13 cellular contexts compared by ENCODE assay signal in the genomic region with DNA sequence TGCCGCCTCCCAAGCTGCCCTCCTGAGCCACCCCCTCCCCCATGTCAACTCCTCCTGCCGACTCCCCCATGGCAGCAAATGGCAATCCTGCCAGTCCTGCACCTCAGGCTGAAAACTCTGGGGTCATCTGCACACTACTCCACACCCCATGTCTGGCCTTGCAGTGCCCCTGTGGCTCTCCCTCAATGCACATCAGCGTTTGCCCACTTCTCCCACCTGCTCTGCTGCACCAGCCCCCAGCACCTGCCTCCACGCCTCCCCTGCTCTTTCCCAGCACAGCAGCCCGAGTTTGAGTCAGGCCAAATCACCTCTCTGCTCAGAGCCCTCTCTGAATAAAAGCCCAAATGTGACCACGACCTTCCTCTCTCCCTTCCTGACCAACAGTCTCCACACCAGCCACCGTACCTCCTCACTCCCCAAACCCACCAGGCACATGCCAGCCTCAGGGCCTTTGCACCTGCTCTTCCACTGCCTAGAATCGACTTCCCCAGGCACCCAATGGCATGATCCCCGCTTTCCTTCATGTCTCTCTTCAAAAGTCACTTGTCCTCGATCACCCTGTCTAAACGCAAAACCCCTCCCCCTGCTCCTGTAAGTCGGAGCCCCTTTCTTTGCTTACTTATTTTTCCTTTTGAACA. TPM values are rescaled to one million over a fixed set of nuclear protein-coding genes. Genes with fewer than 3 reads are reported as not detected.
DNase-seq lines count a peak whose midpoint lies in the region; ATAC-seq and TF ChIP-seq lines count a peak whose summit lies in the region.
"Had no signal": no experiment of that assay in that cellular context is flagged by ENCODE, and none has a peak within 500 bp of the region (broad histone marks: within the 10 kb centered on the region; RNA-seq: fewer than 3 reads in every experiment).

No MANE protein-coding gene starts in this region.

- H3K4me1 ChIP-seq in left ventricle myocardium inferior (peaks cover 97% of the 10 kb centered on the region), gastrocnemius medialis (peaks cover 49 to 74% of the 10 kb centered on the region in 2 donors), foreskin keratinocyte (peaks cover 4% of the 10 kb centered on the region)

- TF ChIP-seq CTCF in left ventricle myocardium inferior (IDR thresholded peaks at IDR 0.05; ENCODE audit: borderline replicate concordance) (no peak), fibroblast of the aortic adventitia (IDR thresholded peaks at IDR 0.05; ENCODE audit: insufficient read depth, low read length) (no peak), gastrocnemius medialis (IDR thresholded peaks at IDR 0.05 in 4 of 5, conservative IDR thresholded peaks at IDR 0.05 in 1 of 5) (no peak), foreskin keratinocyte (conservative IDR thresholded peaks at IDR 0.05) (no peak)

- H3K36me3 ChIP-seq in left ventricle myocardium inferior (no peaks in the 10 kb centered on the region), gastrocnemius medialis (no peaks in the 10 kb centered on the region)
- H3K36me3 ChIP-seq: neutrophil had no signal

- no peaks in the 10 kb centered on the region for H3K9me3 ChIP-seq in left ventricle myocardium inferior (replicated peaks)
- H3K9me3 ChIP-seq in gastrocnemius medialis = no peaks in the 10 kb centered on the region
- H3K9me3 ChIP-seq: neutrophil had no signal

- DNase-seq in left ventricle myocardium inferior (no peak), left cardiac atrium (no peak), fibroblast of the aortic adventitia (ENCODE audit: low read depth) (no peak), gastrocnemius medialis (no peak), foreskin keratinocyte (no peak), GF-D8 (lab: John Stamatoyannopoulos, UW) (no peak), HK-2 (ENCODE audit: unreplicated experiment) (no peak), DMS153 (lab: John Stamatoyannopoulos, UW) (no peak)
- DNase-seq: activated gamma-delta T cell, NCI-H1694, NCI-H510A had no signal

- TF ChIP-seq POLR2A in gastrocnemius medialis (IDR thresholded peaks at IDR 0.05) = no peak

- ATAC-seq in left cardiac atrium (no peak), gastrocnemius medialis (no peak), foreskin keratinocyte (no peak)

- intact Hi-C loops in left ventricle myocardium inferior (cut with micrococcal nuclease) (loop anchor here (10.0 kb wide), 1 partner anchor 138 kb away; no protein-coding TSS in a partner anchor), left cardiac atrium (cut with DNase I) (loop anchor here in 1 of 2 donors (5.0 kb wide), 1 partner anchor 140 kb away; no protein-coding TSS in a partner anchor), gastrocnemius medialis (cut with DNase I; ENCODE audit: low total_unique reads) (loop anchor here (1.0 kb wide), 1 partner anchor 140 kb away; no protein-coding TSS in a partner anchor)

- peak overlapping the region; percentile 93 for H3K27ac ChIP-seq in left ventricle myocardium inferior (replicated peaks)
- H3K27ac ChIP-seq in gastrocnemius medialis = peak overlapping the region; percentile 89 to 96 (median 90)
- H3K27ac ChIP-seq in foreskin keratinocyte = no peak overlapping the region

- in situ Hi-C loops in gastrocnemius medialis (cut with MboI; ENCODE audit: low sequenced_read_pairs in 4 of 4) = loop anchor here (5.0 to 25.0 kb wide), 10 partner anchors 80 to 635 kb away; partner anchors contain the start of genes BPHL (in 1 of the 4) and ECI2 (in 1 of the 4)

- H3K27me3 ChIP-seq in left ventricle myocardium inferior (ENCODE audit: low read depth) (no peaks in the 10 kb centered on the region), gastrocnemius medialis (no peaks in the 10 kb centered on the region), foreskin keratinocyte (no peaks in the 10 kb centered on the region)

- H3K4me3 ChIP-seq in left ventricle myocardium inferior (no peak overlapping the region), fibroblast of the aortic adventitia (ENCODE audit: low read depth, low read length) (peak overlapping the region; percentile 25), gastrocnemius medialis (no peak overlapping the region)

RNA-seq across cellular contexts. Expression of gene PXDC1, which starts 4.3 kb away (rescaled TPM):
- total RNA-seq in left ventricle myocardium inferior = 25.2 TPM
- total RNA-seq in left cardiac atrium = 10 to 100 TPM; 32.8 to 57.3 TPM
- total RNA-seq in fibroblast of the aortic adventitia (ENCODE audit: low replicate concordance) = 17.6 and 39.4 TPM in 2 replicates
- total RNA-seq in gastrocnemius medialis = 10 to 100 TPM in 3 of 4 donors, 1 to 10 TPM in 1; 8.8 to 47.1 (median 19.6) TPM
- 33.0 and 40.0 TPM in 2 replicates for total RNA-seq in foreskin keratinocyte
- 29.4 and 34.9 TPM in 2 replicates for polyA plus RNA-seq in foreskin keratinocyte
- total RNA-seq: OCI-LY7 had no signal
